Comparison of ENCODE assay signal across 1 cellular context in genomic region chr10:116664631-116665030, GRCh38.
TF ChIP-seq lines count a peak whose summit lies in the region.

No MANE protein-coding gene starts in this region.

TF ChIP-seq in HepG2, 621 proteins besides CTCF, POLR2A, EP300 and RAD21 (continued from another document):
- TF ChIP-seq E2F5 (CRISPR knock-in tag; conservative IDR thresholded peaks at IDR 0.05) = no peak
